ENCODE assay signal across 10 cellular contexts in genomic region chr6:56802570-56802969, GRCh38.
DNase-seq lines count a peak whose midpoint lies in the region; ATAC-seq, FAIRE-seq and TF ChIP-seq lines count a peak whose summit lies in the region.
"Had no signal": no experiment of that assay in that cellular context is flagged by ENCODE, and none has a peak within 500 bp of the region (broad histone marks: within the 10 kb centered on the region; RNA-seq: fewer than 3 reads in every experiment).

No MANE protein-coding gene starts in this region.

- intact Hi-C loops in pancreas (cut with DNase I): no loop called here

- DNase-seq in HT1080 (ENCODE audit: low read depth): peak; percentile 60
- peak; percentile 66 for DNase-seq in NCI-H446 treated with DMSO at 0.1 percent for 48 hours (lab: John Stamatoyannopoulos, UW)
- DNase-seq in dermis blood vessel endothelial cell: peak; percentile 90
- peak; percentile 11 for DNase-seq in stromal cell of bone marrow (ENCODE audit: low read depth)
- DNase-seq in pancreas: no peak
- DNase-seq in SIG-M5 (lab: John Stamatoyannopoulos, UW): no peak
- DNase-seq: stimulated activated CD4-positive, alpha-beta T cell treated with anti-CD3 and anti-CD28 coated beads, Interleukin-4, amount 100 ng/mL, for 24 hours had no signal

- H3K36me3 ChIP-seq in pancreas: no peaks in the 10 kb centered on the region

- no peak overlapping the region for H3K4me3 ChIP-seq in pancreas

- FAIRE-seq in pancreas (lab: Jason Lieb, UNC): no peak
- FAIRE-seq: GM12892 had no signal

- H3K4me1 ChIP-seq in pancreas: no peaks in the 10 kb centered on the region

- ATAC-seq in pancreas (no peak), HG03521 (IDR thresholded peaks at IDR 0.05; ENCODE audit: unreplicated experiment) (no peak)

- H3K9me3 ChIP-seq in pancreas: no peaks in the 10 kb centered on the region

- H3K27ac ChIP-seq in pancreas: no peak overlapping the region
- H3K27ac ChIP-seq: VCaP had no signal

- H3K27me3 ChIP-seq in pancreas: no peaks in the 10 kb centered on the region

- 31 to 32% methylated on average over 2 of the region's 2 CpGs for WGBS in pancreas, 2 donors

- no peak for TF ChIP-seq CTCF in pancreas (IDR thresholded peaks at IDR 0.05)

Comparison
In these comparisons a context has a peak if more than half of its experiments do, and no peak if none do; other contexts are left out.
1. DNase-seq: peak in HT1080 (single experiment), NCI-H446 treated with DMSO at 0.1 percent for 48 hours (single experiment), dermis blood vessel endothelial cell (single experiment) and stromal cell of bone marrow (single experiment); none in pancreas (0 of 6) and SIG-M5 (single experiment).